ENCODE assay signal across 8 cellular contexts in the genomic region with DNA sequence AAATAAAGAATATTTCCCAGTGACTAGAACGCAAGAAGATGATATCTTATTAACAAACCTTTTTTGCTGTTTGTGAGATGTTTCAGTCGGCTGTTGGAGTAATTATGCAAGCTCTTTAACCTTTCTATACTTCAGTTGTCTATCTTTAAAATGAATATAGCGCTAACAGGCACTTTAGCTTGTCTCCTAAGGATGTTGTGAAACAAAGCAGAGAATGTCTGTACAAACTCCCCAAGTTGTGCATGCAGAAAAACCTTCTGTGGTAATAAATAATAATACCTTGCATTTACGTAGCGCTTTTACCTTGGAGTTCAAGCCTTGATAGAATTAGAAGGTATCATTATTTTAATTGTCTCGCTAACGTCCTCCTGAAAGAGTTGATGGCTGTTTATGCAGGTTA. TPM values are rescaled to one million over a fixed set of nuclear protein-coding genes. Genes with fewer than 3 reads are reported as not detected.
DNase-seq lines count a peak whose midpoint lies in the region; TF ChIP-seq lines count a peak whose summit lies in the region.

No MANE protein-coding gene starts in this region.

- no peaks in the 10 kb centered on the region for H3K9me3 Mint-ChIP-seq in type B pancreatic cell

- intact Hi-C loops in ascending aorta (cut with DNase I) = loop anchor here (5.0 to 10.0 kb wide), 3 partner anchors 145 to 388 kb away; a partner anchor contains a TSS

- H3K27ac ChIP-seq in cardiac muscle cell = peak overlapping the region; percentile 53
- peak overlapping the region in 1 of 2 donors; percentile 78 for H3K27ac ChIP-seq in right atrium auricular region
- H3K27ac ChIP-seq in ascending aorta = peak overlapping the region; percentile 62 to 96

- DNase-seq in cardiac muscle cell (ENCODE audit: low read depth in 1 of 2, low spot score in 1 of 2) = peak in 1 of 2 donors; percentile 54
- no peak for DNase-seq in right atrium auricular region (ENCODE audit: low spot score)
- DNase-seq in ascending aorta (ENCODE audit: low spot score in 2 of 2) = no peak
- no peak for DNase-seq in type B pancreatic cell (ENCODE audit: extremely low spot score, unreplicated experiment)
- DNase-seq in EL = no peak
- no peak for DNase-seq in NCI-H2196 treated with DMSO at 0.1 percent for 48 hours (lab: John Stamatoyannopoulos, UW; ENCODE audit: unreplicated experiment)
- no peak for DNase-seq in DMS53 (lab: John Stamatoyannopoulos, UW)

- H3K36me3 Mint-ChIP-seq in type B pancreatic cell = no peaks in the 10 kb centered on the region

- H3K36me3 ChIP-seq in cardiac muscle cell = no peaks in the 10 kb centered on the region
- H3K36me3 ChIP-seq in right atrium auricular region = no peaks in the 10 kb centered on the region
- no peaks in the 10 kb centered on the region for H3K36me3 ChIP-seq in ascending aorta

- H3K27ac Mint-ChIP-seq in type B pancreatic cell = peak overlapping the region; percentile 93

- TF ChIP-seq CTCF in cardiac muscle cell (IDR thresholded peaks at IDR 0.05; ENCODE audit: low read depth, low read length) (no peak), right atrium auricular region (IDR thresholded peaks at IDR 0.05) (no peak), ascending aorta (IDR thresholded peaks at IDR 0.05) (no peak), type B pancreatic cell (conservative IDR thresholded peaks at IDR 0.05) (no peak)

- H3K4me3 ChIP-seq in cardiac muscle cell (no peak overlapping the region), right atrium auricular region (no peak overlapping the region), ascending aorta (peak overlapping the region in 1 of 2 donors; percentile 81), mononuclear cell (ENCODE audit: low read length) (peak overlapping the region; percentile 61)

- peak overlapping the region; percentile 87 for H3K4me3 Mint-ChIP-seq in type B pancreatic cell

- no peaks in the 10 kb centered on the region for H3K27me3 Mint-ChIP-seq in type B pancreatic cell

- H3K4me1 ChIP-seq in cardiac muscle cell (ENCODE audit: low read depth) (peaks cover 33% of the 10 kb centered on the region), right atrium auricular region (peaks cover 0 to 19% of the 10 kb centered on the region in 2 donors), ascending aorta (peaks cover 5 to 6% of the 10 kb centered on the region in 2 donors), mononuclear cell (ENCODE audit: insufficient read depth, low read length) (peaks cover 54% of the 10 kb centered on the region)

- H3K9me3 ChIP-seq in cardiac muscle cell (ENCODE audit: low read depth) (no peaks in the 10 kb centered on the region), right atrium auricular region (no peaks in the 10 kb centered on the region), ascending aorta (no peaks in the 10 kb centered on the region), mononuclear cell (ENCODE audit: low read depth, low read length) (no peaks in the 10 kb centered on the region)

- peaks cover 13% of the 10 kb centered on the region for H3K4me1 Mint-ChIP-seq in type B pancreatic cell (ENCODE audit: unreplicated experiment)

- no peaks in the 10 kb centered on the region for H3K27me3 ChIP-seq in cardiac muscle cell
- no peaks in the 10 kb centered on the region for H3K27me3 ChIP-seq in right atrium auricular region
- H3K27me3 ChIP-seq in ascending aorta = no peaks in the 10 kb centered on the region
- no peaks in the 10 kb centered on the region for H3K27me3 ChIP-seq in mononuclear cell (ENCODE audit: insufficient read depth, low read length)

RNA-seq across cellular contexts. Expression of a gene that starts 1.9 kb away (rescaled TPM):
- 28.2 and 37.8 TPM in 2 replicates for total RNA-seq in cardiac muscle cell
- polyA plus RNA-seq in cardiac muscle cell = 17.6 and 21.0 TPM in 2 replicates
- total RNA-seq in right atrium auricular region = 10 to 100 TPM; 27.7 to 37.3 TPM
- 129 TPM for total RNA-seq in ascending aorta
- 197 TPM for total RNA-seq in mononuclear cell
- 97.5 and 169 TPM in 2 replicates for total RNA-seq in type B pancreatic cell (ENCODE audit: low replicate concordance)
